ENCODE assay signal across 12 cellular contexts in genomic region chr6:155224618-155225017, GRCh38. TPM values are rescaled to one million over a fixed set of nuclear protein-coding genes. Genes with fewer than 3 reads are reported as not detected.
A peak's percentile ranks its signal among the peaks of the same experiment; 100 is the strongest.
DNase-seq lines count a peak whose midpoint lies in the region; ATAC-seq and TF ChIP-seq lines count a peak whose summit lies in the region.
"Had no signal": no experiment of that assay in that cellular context is flagged by ENCODE, and none has a peak within 500 bp of the region (broad histone marks: within the 10 kb centered on the region; RNA-seq: fewer than 3 reads in every experiment).

No MANE protein-coding gene starts in this region.

- no peaks in the 10 kb centered on the region for H3K9me3 Mint-ChIP-seq in activated naive CD4-positive, alpha-beta T cell treated with anti-CD3 and anti-CD28 coated beads, Interleukin-2, amount 50 U/mL, for 24 hours
- peaks cover under 1 to 2% of the 10 kb centered on the region in 2 donors for H3K9me3 Mint-ChIP-seq in stimulated activated naive B cell treated with anti-CD40 and anti-IgM and Interleukin-4, amounts not matched to agents 10 μg/mL and 1 μg/mL and 100 μg/mL, for 72 hours

- dilution Hi-C loops in mammary epithelial cell (cut with HindIII; ENCODE audit: low sequenced_read_pairs) = no loop called here

- H2AFZ ChIP-seq in OCI-LY3 (ENCODE audit: low read depth, low read length) (no peak overlapping the region), mammary epithelial cell (ENCODE audit: low read depth, low read length) (peak overlapping the region; percentile 49)
- H2AFZ ChIP-seq: neural progenitor cell had no signal

- peak overlapping the region; percentile 38 for H3K4me3 Mint-ChIP-seq in activated naive CD4-positive, alpha-beta T cell treated with anti-CD3 and anti-CD28 coated beads, Interleukin-2, amount 50 U/mL, for 24 hours
- H3K4me3 Mint-ChIP-seq in stimulated activated naive B cell treated with anti-CD40 and anti-IgM and Interleukin-4, amounts not matched to agents 10 μg/mL and 1 μg/mL and 100 μg/mL, for 72 hours = no peak overlapping the region
- H3K4me3 Mint-ChIP-seq: neural progenitor cell had no signal

- H3K79me2 ChIP-seq in OCI-LY3 (ENCODE audit: low read length) (no peaks in the 10 kb centered on the region), mammary epithelial cell (ENCODE audit: insufficient read depth, low read length) (no peaks in the 10 kb centered on the region)

- BruUV-seq in mammary epithelial cell (replicated peaks; lab: Mats Ljungman, UMichigan) = TSS peak; percentile 32

- 93% methylated on average over 7 of the region's 7 CpGs for WGBS in mammary epithelial cell (ENCODE audit: low coverage, missing lambda C conversion rate)

- no peaks in the 10 kb centered on the region for H3K36me3 Mint-ChIP-seq in activated naive CD4-positive, alpha-beta T cell treated with anti-CD3 and anti-CD28 coated beads, Interleukin-2, amount 50 U/mL, for 24 hours
- H3K36me3 Mint-ChIP-seq in stimulated activated naive B cell treated with anti-CD40 and anti-IgM and Interleukin-4, amounts not matched to agents 10 μg/mL and 1 μg/mL and 100 μg/mL, for 72 hours = peaks cover 0 to 2% of the 10 kb centered on the region in 2 donors

- no peak for ATAC-seq in stimulated activated naive B cell treated with anti-CD40 and anti-IgM and Interleukin-4, amounts not matched to agents 10 μg/mL and 1 μg/mL and 100 μg/mL, for 72 hours (replicated peaks)
- ATAC-seq in GM18517 (IDR thresholded peaks at IDR 0.05; ENCODE audit: unreplicated experiment) (no peak), HG03378 (IDR thresholded peaks at IDR 0.05; ENCODE audit: unreplicated experiment) (no peak)

- intact Hi-C loops in mammary epithelial cell (cut with micrococcal nuclease) (loop anchor here (2.0 kb wide), 1 partner anchor 36 kb away; no protein-coding TSS in a partner anchor), head of caudate nucleus (cut with DNase I) (no loop called here)

- no peak for DNase-seq in activated naive CD4-positive, alpha-beta T cell (lab: John Stamatoyannopoulos, UW)
- DNase-seq in mammary epithelial cell = peak; percentile 43
- DNase-seq in stimulated activated naive B cell treated with anti-CD40 and anti-IgM and Interleukin-4, amounts not matched to agents 10 μg/mL and 1 μg/mL and 100 μg/mL, for 72 hours = no peak
- DNase-seq in head of caudate nucleus = no peak
- DNase-seq: left lung, NCI-H1105 had no signal

- peak overlapping the region; percentile 70 for H3K4me3 ChIP-seq in OCI-LY3 (ENCODE audit: low read length)
- H3K4me3 ChIP-seq in mammary epithelial cell (replicated peaks in 1 of 3; ENCODE audit: insufficient read depth in 1 of 3, low read depth in 2 of 3, low read length in 3 of 3) = no peak overlapping the region
- H3K4me3 ChIP-seq: left lung, neural progenitor cell had no signal

- CTCF ChIA-PET in mammary epithelial cell (lab: Charles Lee; ENCODE audit: low non-redundant PET) = interaction anchor here (0.6 kb wide), 1 partner anchor 356 kb away, joined by 3 read pairs; no protein-coding TSS in a partner anchor

- H3K4me1 Mint-ChIP-seq in activated naive CD4-positive, alpha-beta T cell treated with anti-CD3 and anti-CD28 coated beads, Interleukin-2, amount 50 U/mL, for 24 hours = peaks cover 26% of the 10 kb centered on the region
- no peaks in the 10 kb centered on the region for H3K4me1 Mint-ChIP-seq in stimulated activated naive B cell treated with anti-CD40 and anti-IgM and Interleukin-4, amounts not matched to agents 10 μg/mL and 1 μg/mL and 100 μg/mL, for 72 hours

- H3K4me2 ChIP-seq in OCI-LY3 (ENCODE audit: low read length) (peak overlapping the region; percentile 85), mammary epithelial cell (ENCODE audit: insufficient read depth, low read depth, low read length) (no peak overlapping the region)
- H3K4me2 ChIP-seq: neural progenitor cell had no signal

- in situ Hi-C loops in mammary epithelial cell (cut with MboI; ENCODE audit: low sequenced_read_pairs in 2 of 2) = no loop called here

- H3K9ac ChIP-seq in OCI-LY3 (ENCODE audit: low read length) (peak overlapping the region; percentile 62), mammary epithelial cell (ENCODE audit: insufficient read depth, low read length) (no peak overlapping the region)
- H3K9ac ChIP-seq: neural progenitor cell had no signal

- no peak for TF ChIP-seq CTCF in OCI-LY3 (IDR thresholded peaks at IDR 0.05; ENCODE audit: low read depth, low read length)
- TF ChIP-seq CTCF in mammary epithelial cell (conservative IDR thresholded peaks at IDR 0.05 in 1 of 2, IDR thresholded peaks at IDR 0.05 in 1 of 2; ENCODE audit: extremely low read depth in 1 of 2, insufficient read depth in 1 of 2, low read depth in 1 of 2, low read length in 2 of 2) = no peak

- peak overlapping the region; percentile 93 for H3K27ac Mint-ChIP-seq in activated naive CD4-positive, alpha-beta T cell treated with anti-CD3 and anti-CD28 coated beads, Interleukin-2, amount 50 U/mL, for 24 hours
- H3K27ac Mint-ChIP-seq in stimulated activated naive B cell treated with anti-CD40 and anti-IgM and Interleukin-4, amounts not matched to agents 10 μg/mL and 1 μg/mL and 100 μg/mL, for 72 hours = peak overlapping the region; percentile 48
- H3K27ac Mint-ChIP-seq: neural progenitor cell had no signal

- H3K4me1 ChIP-seq in OCI-LY3 (ENCODE audit: low read length) (peaks cover 50% of the 10 kb centered on the region), mammary epithelial cell (ENCODE audit: insufficient read depth, low read length) (peaks cover 32% of the 10 kb centered on the region)

- peak overlapping the region; percentile 97 for H3K27ac ChIP-seq in OCI-LY3 (ENCODE audit: low read length)
- H3K27ac ChIP-seq in mammary epithelial cell (ENCODE audit: insufficient read depth, low read depth, low read length) = peak overlapping the region; percentile 14
- H3K27ac ChIP-seq: neural progenitor cell had no signal

- H3K27me3 ChIP-seq in OCI-LY3 (ENCODE audit: low read depth, low read length) = no peaks in the 10 kb centered on the region
- H3K27me3 ChIP-seq in mammary epithelial cell (ENCODE audit: insufficient read depth, low read length) = no peaks in the 10 kb centered on the region
- H3K27me3 ChIP-seq: left lung, neural progenitor cell had no signal

- H3K36me3 ChIP-seq in OCI-LY3 (replicated peaks; ENCODE audit: low read depth, low read length) = peaks cover 13% of the 10 kb centered on the region
- H3K36me3 ChIP-seq in mammary epithelial cell (ENCODE audit: insufficient read depth, low read length) = no peaks in the 10 kb centered on the region
- H3K36me3 ChIP-seq: left lung, neural progenitor cell had no signal

- H4K20me1 ChIP-seq in OCI-LY3 (ENCODE audit: insufficient read depth, low read length) (no peaks in the 10 kb centered on the region), mammary epithelial cell (ENCODE audit: insufficient read depth, low read length) (no peaks in the 10 kb centered on the region)

- no peaks in the 10 kb centered on the region for H3K27me3 Mint-ChIP-seq in activated naive CD4-positive, alpha-beta T cell treated with anti-CD3 and anti-CD28 coated beads, Interleukin-2, amount 50 U/mL, for 24 hours
- no peaks in the 10 kb centered on the region for H3K27me3 Mint-ChIP-seq in stimulated activated naive B cell treated with anti-CD40 and anti-IgM and Interleukin-4, amounts not matched to agents 10 μg/mL and 1 μg/mL and 100 μg/mL, for 72 hours

- H3K9me3 ChIP-seq in OCI-LY3 (ENCODE audit: insufficient read depth, low read length) = peaks cover 5% of the 10 kb centered on the region; the same call in 1 of the 2 replicates
- no peaks in the 10 kb centered on the region for H3K9me3 ChIP-seq in mammary epithelial cell (replicated peaks; ENCODE audit: insufficient read depth, low read length)
- H3K9me3 ChIP-seq: left lung had no signal

RNA-seq across cellular contexts. Expression of gene CLDN20, which starts 39.2 kb away (rescaled TPM):
- under 1 TPM in 1 of 2 donors, not detected in 1; 0.26 TPM for total RNA-seq in mammary epithelial cell
- polyA plus RNA-seq in mammary epithelial cell = not detected
- polyA minus RNA-seq in mammary epithelial cell = not detected
- total RNA-seq: fibroblast of villous mesenchyme, left lung had no signal
